8 cellular contexts compared by ENCODE assay signal in genomic region chr2:84516234-84516986, GRCh38. TPM values are rescaled to one million over a fixed set of nuclear protein-coding genes. Genes with fewer than 3 reads are reported as not detected.
A peak's percentile ranks its signal among the peaks of the same experiment; 100 is the strongest.
DNase-seq lines count a peak whose midpoint lies in the region; ATAC-seq and TF ChIP-seq lines count a peak whose summit lies in the region.

Gene DNAH6 (plus strand): TSS chr2:84516498. CDS start chr2:84517827, 1,329 bp downstream.

- no peaks in the 10 kb centered on the region for H3K9me3 ChIP-seq in A673 (ENCODE audit: low read depth, low read length, poor library complexity, severe bottlenecking)

- intact Hi-C loops in A673 (cut with micrococcal nuclease; ENCODE audit: unreplicated experiment), result no loop called here

- peaks cover 3% of the 10 kb centered on the region for H3K4me1 ChIP-seq in A673 (ENCODE audit: insufficient read depth, low read length, poor library complexity, severe bottlenecking)

- CTCF ChIA-PET in A673 (lab: Charles Lee), result no interaction called here

- peak within 1 kb of the TSS; percentile 39 for H3K4me3 ChIP-seq in A673 (ENCODE audit: low read depth, low read length, poor library complexity, severe bottlenecking)

- BruUV-seq in A673 (replicated peaks; lab: Mats Ljungman, UMichigan), result no TSS peak

- ATAC-seq in GM18907 (IDR thresholded peaks at IDR 0.05; ENCODE audit: unreplicated experiment) (peak; percentile 99), HG03139 (IDR thresholded peaks at IDR 0.05; ENCODE audit: unreplicated experiment) (peak; percentile 98), left lobe of liver (peak; percentile 100)

- POLR2A ChIA-PET in A673 (lab: Charles Lee; ENCODE audit: low non-redundant PET), result no interaction called here

- H3K27me3 ChIP-seq in A673 (replicated peaks; ENCODE audit: insufficient read depth, low read depth, low read length, poor library complexity), result peaks cover 14% of the 10 kb centered on the region

- H3K36me3 ChIP-seq in A673 (ENCODE audit: insufficient read depth, low read length, poor library complexity, severe bottlenecking), result no peaks in the 10 kb centered on the region

- no peak for TF ChIP-seq CTCF in A673 (conservative IDR thresholded peaks at IDR 0.05; ENCODE audit: low read depth, low read length)

- DNase-seq in A673 (ENCODE audit: low spot score) (peak; percentile 94), NCI-H345 treated with DMSO at 0.1 percent for 48 hours (lab: John Stamatoyannopoulos, UW; ENCODE audit: unreplicated experiment) (peak; percentile 91), dermis microvascular lymphatic vessel endothelial cell (ENCODE audit: low read depth in 2 of 2) (peak; percentile 90 to 91), left lobe of liver (ENCODE audit: low spot score) (peak; percentile 88)
- peak; percentile 81 to 87 for DNase-seq in activated CD4-positive, alpha-beta T cell treated with anti-CD3 and anti-CD28 coated beads, Interleukin-2, amount 50 U/mL, for 48 hours
- peak; percentile 62 to 69 for DNase-seq in stimulated activated CD4-positive, alpha-beta T cell treated with anti-CD3 and anti-CD28 coated beads, Interleukin-1b, Interleukin-23, amount 100 ng/mL, for 4 hours (ENCODE audit: low read depth in 2 of 2)

- H3K27ac ChIP-seq in A673 (ENCODE audit: low read depth, low read length, poor library complexity, severe bottlenecking), result no peak within 1 kb of the TSS

RNA-seq across cellular contexts. Expression of gene DNAH6, which starts in this region (rescaled TPM):
- total RNA-seq in A673 (2021), result not detected in 2 replicates
- total RNA-seq in dermis microvascular lymphatic vessel endothelial cell, result under 0.01 TPM in 2 replicates
- total RNA-seq in left lobe of liver, result 1.9 TPM

Comparison
In these comparisons a context has a peak if more than half of its experiments do, and no peak if none do; other contexts are left out.
1. Peak in DNase-seq and H3K4me3 ChIP-seq in A673; RNA of the gene not detected or under 1 TPM.
2. Peak in DNase-seq in dermis microvascular lymphatic vessel endothelial cell; RNA of the gene not detected or under 1 TPM.